Comparison of ENCODE assay signal across 22 cellular contexts in the genomic region with DNA sequence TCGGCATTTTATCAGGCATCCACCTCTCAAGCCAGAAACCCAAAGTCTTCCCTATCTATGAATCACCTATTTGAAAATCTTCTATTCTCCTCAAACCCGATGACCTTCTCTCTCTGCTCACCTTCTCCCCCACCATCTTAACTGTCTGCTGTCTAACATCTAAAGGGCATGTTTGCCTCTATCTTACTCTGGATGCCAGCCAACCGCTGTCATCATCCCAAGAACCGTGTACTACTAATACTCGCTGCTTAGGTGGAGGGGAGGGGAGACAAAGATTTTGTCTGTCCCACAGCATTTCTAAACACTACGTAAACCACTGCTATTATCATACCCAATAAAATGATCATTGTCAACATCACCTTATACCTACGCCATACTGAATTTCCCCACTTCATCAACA.
"Had no signal": no experiment of that assay in that cellular context is flagged by ENCODE, and none has a peak within 500 bp of the region (broad histone marks: within the 10 kb centered on the region; RNA-seq: fewer than 3 reads in every experiment).

No MANE protein-coding gene starts in this region.

- H3K9me3 Mint-ChIP-seq: activated CD4-positive, alpha-beta memory T cell treated with anti-CD3 and anti-CD28 coated beads for 36 hours; activated CD4-positive, alpha-beta T cell treated with anti-CD3 and anti-CD28 coated beads, Interleukin-2, amount 10 ng/mL, durations not matched to agents 7 days and 5 days; activated naive CD4-positive, alpha-beta T cell treated with anti-CD3 and anti-CD28 coated beads, Interleukin-2, amount 50 U/mL, for 24 hours; activated T-cell treated with anti-CD3 and anti-CD28 coated beads, Interleukin-2, amount 50 U/mL, for 4 hours; activated T-helper 2 cell treated with anti-CD3 and anti-CD28 coated beads, Interferon-gamma antibody, Interleukin-2, Interleukin-4, amounts not matched to agents 10 μg/mL and 5 μg/mL and 100 μg/mL, durations not matched to agents 14 hours and 24 hours and 36 hours; WTC11 had no signal

- H3K27ac Mint-ChIP-seq: activated CD4-positive, alpha-beta memory T cell treated with anti-CD3 and anti-CD28 coated beads for 36 hours; activated T-helper 2 cell treated with anti-CD3 and anti-CD28 coated beads, Interferon-gamma antibody, Interleukin-2, Interleukin-4, amounts not matched to agents 10 μg/mL and 5 μg/mL and 100 μg/mL, durations not matched to agents 14 hours and 24 hours and 36 hours; WTC11 had no signal

- DNase-seq: activated CD4-positive, alpha-beta memory T cell treated with anti-CD3 and anti-CD28 coated beads for 36 hours; activated CD4-positive, alpha-beta T cell treated with anti-CD3 and anti-CD28 coated beads, Interleukin-2, amount 10 ng/mL, durations not matched to agents 7 days and 5 days; activated CD4-positive, CD25-positive, alpha-beta regulatory T cell treated with anti-CD3 and anti-CD28 coated beads, Interleukin-2, amount 50 U/mL, for 72 hours; activated CD8-positive, alpha-beta memory T cell treated with anti-CD3 and anti-CD28 coated beads for 24 hours; activated gamma-delta T cell treated with Interleukin-2 at 50 U/mL for 16 hours; activated T-cell treated with anti-CD3 and anti-CD28 coated beads, Interleukin-2, amount 50 U/mL, for 4 hours; brain microvascular endothelial cell; MM.1S; NCI-H1105; NCI-H1436; NCI-H1694 treated with DMSO at 0.1 percent for 48 hours; NCI-H2029 treated with DMSO at 0.1 percent for 48 hours; NCI-H345; NCI-H510A; NCI-H526 treated with DMSO at 0.1 percent for 48 hours; PC-3; SHP77 treated with DMSO at 0.1 percent for 48 hours; T-helper 17 cell; T-helper 9 cell had no signal

- H3K4me3 Mint-ChIP-seq: activated CD4-positive, alpha-beta memory T cell treated with anti-CD3 and anti-CD28 coated beads for 36 hours; activated naive CD4-positive, alpha-beta T cell treated with anti-CD3 and anti-CD28 coated beads, Interleukin-2, amount 50 U/mL, for 24 hours; activated T-cell treated with anti-CD3 and anti-CD28 coated beads, Interleukin-2, amount 50 U/mL, for 4 hours; T-helper 17 cell; WTC11 had no signal

- H3K27me3 Mint-ChIP-seq: activated CD4-positive, alpha-beta memory T cell treated with anti-CD3 and anti-CD28 coated beads for 36 hours; activated CD4-positive, alpha-beta T cell treated with anti-CD3 and anti-CD28 coated beads, Interleukin-2, amount 10 ng/mL, durations not matched to agents 7 days and 5 days; activated naive CD4-positive, alpha-beta T cell treated with anti-CD3 and anti-CD28 coated beads, Interleukin-2, amount 50 U/mL, for 24 hours; T-helper 17 cell had no signal

- H3K4me1 Mint-ChIP-seq: WTC11 had no signal

- ATAC-seq: activated T-cell treated with anti-CD3 and anti-CD28 coated beads, Interleukin-2, amount 50 U/mL, for 4 hours; PC-3; T-helper 17 cell; WTC11 had no signal
